1 cellular context compared by ENCODE assay signal in the genomic region with DNA sequence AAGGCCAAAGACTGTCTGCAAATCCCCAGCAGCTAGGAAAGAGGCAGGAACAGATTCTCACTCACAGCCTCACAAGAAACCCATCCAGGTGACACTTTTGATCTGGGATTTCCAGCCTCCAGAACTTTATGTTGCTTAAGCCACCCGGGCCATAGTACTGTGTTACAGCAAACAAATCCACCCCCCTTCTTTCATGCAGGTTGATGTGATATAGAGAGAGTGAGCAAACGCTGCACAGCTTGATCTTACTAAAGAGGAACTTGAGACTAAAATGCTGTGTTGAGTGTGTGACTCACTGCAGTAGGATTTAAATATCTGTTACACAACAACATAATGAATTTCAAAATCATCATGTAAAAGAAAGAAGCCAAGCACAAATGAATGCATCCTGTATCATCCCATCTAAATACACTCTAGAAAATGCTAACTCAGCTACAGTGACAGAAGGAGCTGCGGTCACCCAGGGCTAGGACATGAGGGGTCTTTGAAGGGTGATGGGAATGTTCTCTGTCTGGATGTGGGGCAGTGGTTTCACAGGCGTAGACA.
TF ChIP-seq lines count a peak whose summit lies in the region.

No MANE protein-coding gene starts in this region.

TF ChIP-seq in GM12878, 131 proteins besides CTCF, POLR2A, EP300 and RAD21:
- TF ChIP-seq RFX5 (IDR thresholded peaks at IDR 0.05; ENCODE audit: low read depth, low read length) = no peak
- TF ChIP-seq TCF7 (IDR thresholded peaks at IDR 0.05; ENCODE audit: borderline replicate concordance) = no peak
- no peak for TF ChIP-seq SUPT20H (IDR thresholded peaks at IDR 0.05; ENCODE audit: borderline replicate concordance, control insufficient read depth, low read depth, low read length)
- no peak for TF ChIP-seq CHD4 (IDR thresholded peaks at IDR 0.05)
- no peak for TF ChIP-seq SKIL (IDR thresholded peaks at IDR 0.05; ENCODE audit: low read depth, poor library complexity, severe bottlenecking)
- TF ChIP-seq RB1 (IDR thresholded peaks at IDR 0.05; ENCODE audit: borderline replicate concordance) = no peak
- TF ChIP-seq EED (IDR thresholded peaks at IDR 0.05; ENCODE audit: low read depth) = no peak
- TF ChIP-seq, protein P1, sequence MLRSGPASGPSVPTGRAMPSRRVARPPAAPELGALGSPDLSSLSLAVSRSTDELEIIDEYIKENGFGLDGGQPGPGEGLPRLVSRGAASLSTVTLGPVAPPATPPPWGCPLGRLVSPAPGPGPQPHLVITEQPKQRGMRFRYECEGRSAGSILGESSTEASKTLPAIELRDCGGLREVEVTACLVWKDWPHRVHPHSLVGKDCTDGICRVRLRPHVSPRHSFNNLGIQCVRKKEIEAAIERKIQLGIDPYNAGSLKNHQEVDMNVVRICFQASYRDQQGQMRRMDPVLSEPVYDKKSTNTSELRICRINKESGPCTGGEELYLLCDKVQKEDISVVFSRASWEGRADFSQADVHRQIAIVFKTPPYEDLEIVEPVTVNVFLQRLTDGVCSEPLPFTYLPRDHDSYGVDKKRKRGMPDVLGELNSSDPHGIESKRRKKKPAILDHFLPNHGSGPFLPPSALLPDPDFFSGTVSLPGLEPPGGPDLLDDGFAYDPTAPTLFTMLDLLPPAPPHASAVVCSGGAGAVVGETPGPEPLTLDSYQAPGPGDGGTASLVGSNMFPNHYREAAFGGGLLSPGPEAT (IDR thresholded peaks at IDR 0.05; ENCODE audit: low read depth) = no peak
